In the genomic region with DNA sequence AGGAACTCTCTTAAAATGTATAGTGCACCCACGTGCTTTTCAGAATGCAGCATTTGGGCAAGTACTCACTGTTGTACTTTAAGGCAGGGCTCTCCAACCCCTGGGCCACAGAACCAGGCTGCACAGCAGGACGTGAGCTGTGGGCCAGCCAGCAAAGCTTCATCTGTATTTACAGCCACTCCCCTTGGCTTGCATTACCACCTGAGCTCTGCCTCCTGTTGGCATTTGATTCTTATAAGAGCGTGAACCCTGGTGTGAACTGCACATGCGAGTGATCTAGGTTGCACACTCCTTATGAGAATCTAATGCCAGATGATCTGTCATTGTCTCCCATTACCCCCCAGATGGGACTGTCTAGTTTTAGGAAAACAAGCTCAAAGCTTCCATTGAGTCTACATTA, we compare ENCODE assay signal across 13 cellular contexts. TPM values are rescaled to one million over a fixed set of nuclear protein-coding genes. Genes with fewer than 3 reads are reported as not detected.
DNase-seq lines count a peak whose midpoint lies in the region; ATAC-seq lines count a peak whose summit lies in the region.
"Had no signal": no experiment of that assay in that cellular context is flagged by ENCODE, and none has a peak within 500 bp of the region (broad histone marks: within the 10 kb centered on the region; RNA-seq: fewer than 3 reads in every experiment).

No MANE protein-coding gene starts in this region.

- peaks cover 34% of the 10 kb centered on the region for H3K4me1 Mint-ChIP-seq in activated T-cell treated with anti-CD3 and anti-CD28 coated beads, Interleukin-2, amount 50 U/mL, for 72 hours (ENCODE audit: low read depth)
- H3K4me1 Mint-ChIP-seq in T-helper 2 cell treated with Interferon-gamma antibody and Interleukin-4, amounts not matched to agents 5 μg/mL and 100 μg/mL, for 36 hours (ENCODE audit: low read depth): peaks cover 26% of the 10 kb centered on the region

- no peak for ATAC-seq in activated T-cell treated with anti-CD3 and anti-CD28 coated beads, Interleukin-2, amount 50 U/mL, for 72 hours (replicated peaks in 1 of 2)
- ATAC-seq in left lobe of liver: peak; percentile 43
- ATAC-seq in stimulated activated naive CD8-positive, alpha-beta T cell treated with anti-CD3 and anti-CD28 coated beads, Interleukin-15, Interleukin-2, amounts not matched to agents 100 U/mL and 50 U/mL, for 24 hours: no peak

- H3K27ac Mint-ChIP-seq in activated T-cell treated with anti-CD3 and anti-CD28 coated beads, Interleukin-2, amount 50 U/mL, for 72 hours: peak overlapping the region; percentile 90
- no peak overlapping the region for H3K27ac Mint-ChIP-seq in T-helper 2 cell treated with Interferon-gamma antibody and Interleukin-4, amounts not matched to agents 5 μg/mL and 100 μg/mL, for 36 hours

- DNase-seq in activated T-cell treated with anti-CD3 and anti-CD28 coated beads, Interleukin-2, amount 50 U/mL, for 72 hours: no peak
- no peak for DNase-seq in activated T-cell treated with anti-CD3 and anti-CD28 coated beads for 4 hours
- no peak for DNase-seq in T-helper 2 cell treated with Interferon-gamma antibody and Interleukin-4, amounts not matched to agents 5 μg/mL and 100 μg/mL, for 36 hours (ENCODE audit: low spot score)
- DNase-seq in left lobe of liver (ENCODE audit: low spot score): peak; percentile 54
- peak; percentile 11 for DNase-seq in stimulated activated naive CD8-positive, alpha-beta T cell treated with anti-CD3 and anti-CD28 coated beads, Interleukin-15, Interleukin-2, amounts not matched to agents 100 U/mL and 50 U/mL, for 24 hours
- no peak for DNase-seq in AG20443 (ENCODE audit: low spot score)
- no peak for DNase-seq in GOT3 (lab: John Stamatoyannopoulos, UW)
- DNase-seq in NCI-H446 treated with DMSO at 0.1 percent for 48 hours (lab: John Stamatoyannopoulos, UW): no peak
- DNase-seq: activated CD8-positive, alpha-beta memory T cell treated with anti-CD3 and anti-CD28 coated beads, Interleukin-2, amount 50 U/mL, for 4 hours; caudate nucleus; NCI-H1436 treated with DMSO at 0.1 percent for 48 hours; ovary; stimulated activated CD4-positive, alpha-beta T cell treated with anti-CD3 and anti-CD28 coated beads, Interleukin-4, amount 100 ng/mL, for 24 hours had no signal

- peak overlapping the region in 1 of 2 donors; percentile 85 for H3K4me3 Mint-ChIP-seq in activated T-cell treated with anti-CD3 and anti-CD28 coated beads, Interleukin-2, amount 50 U/mL, for 72 hours
- peak overlapping the region; percentile 30 for H3K4me3 Mint-ChIP-seq in T-helper 2 cell treated with Interferon-gamma antibody and Interleukin-4, amounts not matched to agents 5 μg/mL and 100 μg/mL, for 36 hours

- peaks cover 1 to 21% of the 10 kb centered on the region in 2 donors for H3K36me3 Mint-ChIP-seq in activated T-cell treated with anti-CD3 and anti-CD28 coated beads, Interleukin-2, amount 50 U/mL, for 72 hours (ENCODE audit: insufficient read depth in 2 of 2)
- H3K36me3 Mint-ChIP-seq in T-helper 2 cell treated with Interferon-gamma antibody and Interleukin-4, amounts not matched to agents 5 μg/mL and 100 μg/mL, for 36 hours (ENCODE audit: low read depth): peaks cover 36% of the 10 kb centered on the region

- H3K27me3 Mint-ChIP-seq in activated T-cell treated with anti-CD3 and anti-CD28 coated beads, Interleukin-2, amount 50 U/mL, for 72 hours (ENCODE audit: low read depth): no peaks in the 10 kb centered on the region
- no peaks in the 10 kb centered on the region for H3K27me3 Mint-ChIP-seq in T-helper 2 cell treated with Interferon-gamma antibody and Interleukin-4, amounts not matched to agents 5 μg/mL and 100 μg/mL, for 36 hours (ENCODE audit: low read depth)

- no peaks in the 10 kb centered on the region for H3K9me3 Mint-ChIP-seq in activated T-cell treated with anti-CD3 and anti-CD28 coated beads, Interleukin-2, amount 50 U/mL, for 72 hours
- H3K9me3 Mint-ChIP-seq in T-helper 2 cell treated with Interferon-gamma antibody and Interleukin-4, amounts not matched to agents 5 μg/mL and 100 μg/mL, for 36 hours: no peaks in the 10 kb centered on the region

RNA-seq across cellular contexts. Expression of a gene that starts 3.0 kb away (rescaled TPM):
- 100 to 1,000 TPM; 143 TPM for total RNA-seq in activated T-cell treated with anti-CD3 and anti-CD28 coated beads, Interleukin-2, amount 50 U/mL, for 72 hours
- total RNA-seq in left lobe of liver: 51.0 TPM

Comparison
In these comparisons a context has a peak if more than half of its experiments do, and no peak if none do; other contexts are left out.
1. DNase-seq: peak in left lobe of liver (single experiment) and stimulated activated naive CD8-positive, alpha-beta T cell treated with anti-CD3 and anti-CD28 coated beads, Interleukin-15, Interleukin-2, amounts not matched to agents 100 U/mL and 50 U/mL, for 24 hours (single experiment); none in activated T-cell treated with anti-CD3 and anti-CD28 coated beads, Interleukin-2, amount 50 U/mL, for 72 hours (0 of 2), activated T-cell treated with anti-CD3 and anti-CD28 coated beads for 4 hours (single experiment), T-helper 2 cell treated with Interferon-gamma antibody and Interleukin-4, amounts not matched to agents 5 μg/mL and 100 μg/mL, for 36 hours (single experiment), AG20443 (single experiment), GOT3 (single experiment) and NCI-H446 treated with DMSO at 0.1 percent for 48 hours (single experiment).